1 cellular context compared by ENCODE assay signal in genomic region chr12:54280401-54281260, GRCh38.
TF ChIP-seq lines count a peak whose summit lies in the region.

Gene HNRNPA1 (plus strand): TSS chr12:54280726. CDS start chr12:54280808, 82 bp downstream.

TF ChIP-seq in A549, 52 proteins besides CTCF, POLR2A, EP300 and RAD21 (continued from another document):
- TF ChIP-seq, protein P1, sequence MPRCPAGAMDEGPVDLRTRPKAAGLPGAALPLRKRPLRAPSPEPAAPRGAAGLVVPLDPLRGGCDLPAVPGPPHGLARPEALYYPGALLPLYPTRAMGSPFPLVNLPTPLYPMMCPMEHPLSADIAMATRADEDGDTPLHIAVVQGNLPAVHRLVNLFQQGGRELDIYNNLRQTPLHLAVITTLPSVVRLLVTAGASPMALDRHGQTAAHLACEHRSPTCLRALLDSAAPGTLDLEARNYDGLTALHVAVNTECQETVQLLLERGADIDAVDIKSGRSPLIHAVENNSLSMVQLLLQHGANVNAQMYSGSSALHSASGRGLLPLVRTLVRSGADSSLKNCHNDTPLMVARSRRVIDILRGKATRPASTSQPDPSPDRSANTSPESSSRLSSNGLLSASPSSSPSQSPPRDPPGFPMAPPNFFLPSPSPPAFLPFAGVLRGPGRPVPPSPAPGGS (IDR thresholded peaks at IDR 0.05), result peak; percentile 98
